Comparison of ENCODE assay signal across 1 cellular context in genomic region chrX:10070714-10071436, GRCh38.
TF ChIP-seq lines count a peak whose summit lies in the region.

No MANE protein-coding gene starts in this region.

TF ChIP-seq in GM12878, 131 proteins besides CTCF, POLR2A, EP300 and RAD21:
- no peak for TF ChIP-seq BCLAF1 (IDR thresholded peaks at IDR 0.05)
- TF ChIP-seq YY1 (IDR thresholded peaks at IDR 0.05; ENCODE audit: low read depth, low read length), result no peak
- no peak for TF ChIP-seq ZBED1 (IDR thresholded peaks at IDR 0.05; ENCODE audit: borderline replicate concordance)
- TF ChIP-seq ZNF622 (IDR thresholded peaks at IDR 0.05), result no peak
